ENCODE assay signal across 9 cellular contexts in the genomic region with DNA sequence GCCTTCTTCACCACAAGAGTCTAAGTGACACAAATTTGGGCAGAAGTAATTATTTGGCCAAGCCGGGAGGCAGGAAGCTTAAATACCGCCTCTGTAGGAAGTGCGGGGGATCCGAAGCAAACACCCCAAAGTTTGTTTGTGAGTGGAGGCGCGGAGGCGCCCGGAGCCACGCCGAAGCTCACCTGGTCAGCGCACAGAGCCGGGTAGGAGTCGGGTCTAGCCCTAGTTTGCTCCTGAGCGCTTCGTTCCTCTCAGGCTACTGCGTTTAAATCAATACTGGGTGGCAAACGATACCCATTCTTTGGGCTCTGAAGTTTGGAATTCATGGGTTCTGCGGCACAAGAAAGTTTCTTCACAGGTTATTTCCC. TPM values are rescaled to one million over a fixed set of nuclear protein-coding genes. Genes with fewer than 3 reads are reported as not detected.
DNase-seq lines count a peak whose midpoint lies in the region; ATAC-seq and TF ChIP-seq lines count a peak whose summit lies in the region.
"Had no signal": no experiment of that assay in that cellular context is flagged by ENCODE, and none has a peak within 500 bp of the region (broad histone marks: within the 10 kb centered on the region; RNA-seq: fewer than 3 reads in every experiment).

No MANE protein-coding gene starts in this region.

- H3K9me3 Mint-ChIP-seq in naive thymus-derived CD8-positive, alpha-beta T cell = peaks cover 3 to 35% (median 19%) of the 10 kb centered on the region in 9 donors

- H3K36me3 ChIP-seq in Panc1 (ENCODE audit: control insufficient read depth, insufficient read depth, low read length) = 0 out of 2 replicates have a peak, but pooled peaks cover 2% of the 10 kb centered on the region
- H3K36me3 ChIP-seq: neutrophil had no signal

- intact Hi-C loops in Panc1 (cut with micrococcal nuclease; ENCODE audit: unreplicated experiment) = no loop called here

- peak; percentile 52 for ATAC-seq in Panc1
- ATAC-seq in naive thymus-derived CD8-positive, alpha-beta T cell = peak; percentile 15 to 35
- ATAC-seq in GM18502 (IDR thresholded peaks at IDR 0.05; ENCODE audit: poor library complexity, unreplicated experiment) = no peak

- DNase-seq in ELR (ENCODE audit: low read depth) = peak; percentile 15
- DNase-seq in Panc1 (ENCODE audit: low read depth, low spot score) = no peak
- DNase-seq in epithelial cell of proximal tubule (ENCODE audit: low read depth) = no peak
- peak in 1 of 10 donors; percentile 5 for DNase-seq in naive thymus-derived CD8-positive, alpha-beta T cell
- no peak for DNase-seq in NCI-H526 treated with DMSO at 0.1 percent for 48 hours (lab: John Stamatoyannopoulos, UW)
- DNase-seq in ACHN = no peak
- no peak for DNase-seq in NCI-H446 treated with DMSO at 0.1 percent for 48 hours (lab: John Stamatoyannopoulos, UW)

- POLR2A ChIA-PET in Panc1 (lab: Charles Lee) = no interaction called here
- POLR2A ChIA-PET in naive thymus-derived CD8-positive, alpha-beta T cell (lab: Charles Lee) = no interaction called here

- no peak overlapping the region for H3K27ac Mint-ChIP-seq in naive thymus-derived CD8-positive, alpha-beta T cell

- H3K27ac ChIP-seq in Panc1 (ENCODE audit: low read length) = no peak overlapping the region
- H3K27ac ChIP-seq: neutrophil had no signal

- in situ Hi-C loops in Panc1 (cut with HindIII; ENCODE audit: low pct_unique_long_range_greater_than_20kb, low sequenced_read_pairs) = no loop called here
- in situ Hi-C loops in ACHN (cut with HindIII; ENCODE audit: low pct_ligation_motif_present, low pct_unique_long_range_greater_than_20kb, low sequenced_read_pairs) = no loop called here

- H3K27me3 ChIP-seq in Panc1 (ENCODE audit: control insufficient read depth, insufficient read depth, low read length) = peaks cover 42% of the 10 kb centered on the region

- peaks cover 37 to 95% (median 70%) of the 10 kb centered on the region in 5 donors for H3K27me3 Mint-ChIP-seq in naive thymus-derived CD8-positive, alpha-beta T cell

- CTCF ChIA-PET in Panc1 (lab: Charles Lee) = no interaction called here

- H3K4me3 ChIP-seq in Panc1 (ENCODE audit: low read depth in 2 of 2, low read length in 2 of 2) (peak overlapping the region; percentile 52 to 62), epithelial cell of proximal tubule (ENCODE audit: low read depth, low read length) (peak overlapping the region; percentile 77)

- H3K9me3 ChIP-seq in Panc1 (ENCODE audit: control insufficient read depth, insufficient read depth, low read depth, low read length) = 0 out of 2 replicates have a peak, but pooled peaks cover 8% of the 10 kb centered on the region
- H3K9me3 ChIP-seq: neutrophil had no signal

- peaks cover 7 to 26% (median 22%) of the 10 kb centered on the region in 3 donors for H3K36me3 Mint-ChIP-seq in naive thymus-derived CD8-positive, alpha-beta T cell

- BruUV-seq in Panc1 (replicated peaks; lab: Mats Ljungman, UMichigan) = no TSS peak

- peak overlapping the region; percentile 71 to 85 (median 78) for H3K4me3 Mint-ChIP-seq in naive thymus-derived CD8-positive, alpha-beta T cell

- no peak for TF ChIP-seq CTCF in Panc1 (IDR thresholded peaks at IDR 0.05)
- no peak for TF ChIP-seq CTCF in epithelial cell of proximal tubule (conservative IDR thresholded peaks at IDR 0.05; ENCODE audit: low read depth, low read length)

- peaks cover 3 to 20% (median 16%) of the 10 kb centered on the region in 4 donors for H3K4me1 Mint-ChIP-seq in naive thymus-derived CD8-positive, alpha-beta T cell

- peaks cover 2% of the 10 kb centered on the region; the same call in 1 of the 2 replicates for H3K4me1 ChIP-seq in Panc1 (ENCODE audit: control insufficient read depth, insufficient read depth, low read length)

RNA-seq across cellular contexts. Expression of a gene that starts 0.9 kb away (rescaled TPM):
- total RNA-seq in Panc1 (2021; ENCODE audit: unreplicated experiment) (0.41 TPM), epithelial cell of proximal tubule (4.3 and 6.3 TPM in 2 replicates)
- 0.52 TPM for polyA plus RNA-seq in Panc1 (2012; ENCODE audit: insufficient read length)
- total RNA-seq in naive thymus-derived CD8-positive, alpha-beta T cell = 1 to 10 TPM; 1.8 to 2.9 TPM
- 1 to 10 TPM; 1.2 to 4.6 (median 2.0) TPM for polyA plus RNA-seq in naive thymus-derived CD8-positive, alpha-beta T cell

RNA-seq across cellular contexts. Expression of a gene that starts 26.1 kb away (rescaled TPM):
- total RNA-seq in Panc1 (2021; ENCODE audit: unreplicated experiment) (21.7 TPM), epithelial cell of proximal tubule (7.3 and 10.2 TPM in 2 replicates)
- 9.7 TPM for polyA plus RNA-seq in Panc1 (2012; ENCODE audit: insufficient read length)
- 10 to 100 TPM; 44.2 to 48.8 TPM for total RNA-seq in naive thymus-derived CD8-positive, alpha-beta T cell
- polyA plus RNA-seq in naive thymus-derived CD8-positive, alpha-beta T cell = 1 to 10 TPM; 6.1 to 9.9 (median 8.4) TPM

RNA-seq across cellular contexts. Expression of a gene that starts 52.6 kb away (rescaled TPM):
- total RNA-seq in Panc1 (2021; ENCODE audit: unreplicated experiment) = not detected
- not detected for polyA plus RNA-seq in Panc1 (2012; ENCODE audit: insufficient read length)
- not detected in 2 replicates for total RNA-seq in epithelial cell of proximal tubule
- not detected for total RNA-seq in naive thymus-derived CD8-positive, alpha-beta T cell
- not detected for polyA plus RNA-seq in naive thymus-derived CD8-positive, alpha-beta T cell
